15 cellular contexts compared by ENCODE assay signal in the genomic region with DNA sequence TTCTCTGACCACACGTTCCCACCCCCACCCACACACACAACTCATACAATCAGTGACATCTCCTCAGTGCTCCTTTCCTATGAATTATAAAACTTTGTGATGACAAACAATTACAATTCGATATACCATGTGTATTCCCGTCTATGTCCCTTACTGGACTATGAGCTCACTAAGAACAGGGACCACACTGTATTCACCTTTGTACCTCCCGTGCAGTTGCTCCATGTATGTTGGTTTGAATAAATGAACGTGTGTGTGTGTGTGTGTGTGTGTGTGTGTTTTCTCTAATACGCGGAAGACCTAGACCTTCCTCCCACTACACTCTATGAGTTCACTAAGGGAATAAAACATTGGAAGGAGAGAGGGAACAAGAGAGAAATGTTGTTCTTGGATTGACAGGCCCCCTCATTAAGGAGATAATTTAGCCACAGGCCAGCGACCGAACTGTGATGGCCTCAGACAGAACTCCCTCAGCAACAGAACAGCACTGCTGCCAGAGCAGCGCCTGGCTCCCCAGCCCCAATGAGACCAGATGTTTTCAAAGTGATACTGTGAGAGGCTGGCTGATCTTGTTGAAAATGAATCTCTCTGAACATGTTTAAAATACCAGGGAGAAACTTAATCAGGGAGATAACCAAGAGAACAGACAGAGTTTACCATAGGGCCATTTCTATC. TPM values are rescaled to one million over a fixed set of nuclear protein-coding genes. Genes with fewer than 3 reads are reported as not detected.
DNase-seq lines count a peak whose midpoint lies in the region; ATAC-seq and TF ChIP-seq lines count a peak whose summit lies in the region.
"Had no signal": no experiment of that assay in that cellular context is flagged by ENCODE, and none has a peak within 500 bp of the region (broad histone marks: within the 10 kb centered on the region; RNA-seq: fewer than 3 reads in every experiment).

No MANE protein-coding gene starts in this region.

- H3K36me3 Mint-ChIP-seq in neural crest cell (ENCODE audit: low read depth): peaks cover 29% of the 10 kb centered on the region
- H3K36me3 Mint-ChIP-seq: activated CD8-positive, alpha-beta memory T cell treated with anti-CD3 and anti-CD28 coated beads, Interleukin-2, amount 10 ng/mL, durations not matched to agents 7 days and 5 days had no signal

- 52 to 71% methylated on average over 9 of the region's 10 CpGs for WGBS in gastroesophageal sphincter (ENCODE audit: low coverage in 1 of 2), 2 donors

- H3K9me3 ChIP-seq in BE2C (no peaks in the 10 kb centered on the region), gastroesophageal sphincter (no peaks in the 10 kb centered on the region)
- H3K9me3 ChIP-seq: thoracic aorta had no signal

- TF ChIP-seq EP300 in gastroesophageal sphincter (IDR thresholded peaks at IDR 0.05): no peak

- H3K36me3 ChIP-seq in BE2C (peaks cover 22% of the 10 kb centered on the region), gastroesophageal sphincter (peaks cover 0 to 5% of the 10 kb centered on the region in 2 donors)
- H3K36me3 ChIP-seq: thoracic aorta had no signal

- no peaks in the 10 kb centered on the region for H3K9me3 Mint-ChIP-seq in neural crest cell
- H3K9me3 Mint-ChIP-seq: central memory CD8-positive, alpha-beta T cell had no signal

- H3K27me3 ChIP-seq in BE2C (no peaks in the 10 kb centered on the region), gastroesophageal sphincter (no peaks in the 10 kb centered on the region)

- no peaks in the 10 kb centered on the region for H3K27me3 Mint-ChIP-seq in neural crest cell (ENCODE audit: low read depth)
- H3K27me3 Mint-ChIP-seq: central memory CD8-positive, alpha-beta T cell had no signal

- peaks cover 63% of the 10 kb centered on the region for H3K4me1 Mint-ChIP-seq in neural crest cell
- H3K4me1 Mint-ChIP-seq: central memory CD8-positive, alpha-beta T cell had no signal

- no peak for TF ChIP-seq POLR2A in gastroesophageal sphincter (IDR thresholded peaks at IDR 0.05)

- DNase-seq in BE2C (peak; percentile 79), SK-N-DZ (ENCODE audit: low spot score) (peak; percentile 16), neural crest cell (ENCODE audit: low read depth, low spot score) (no peak), RPMI8226 (no peak), NCI-H1694 (lab: John Stamatoyannopoulos, UW) (no peak), cerebellum (ENCODE audit: low spot score) (no peak)
- DNase-seq: activated CD4-positive, CD25-positive, alpha-beta regulatory T cell; activated CD8-positive, alpha-beta memory T cell treated with anti-CD3 and anti-CD28 coated beads, Interleukin-2, amount 10 ng/mL, durations not matched to agents 7 days and 5 days; AML-193; MV-4-11; NCI-H2171 had no signal

- H3K27ac Mint-ChIP-seq in neural crest cell (ENCODE audit: unreplicated experiment): peak overlapping the region; percentile 72
- H3K27ac Mint-ChIP-seq: activated CD8-positive, alpha-beta memory T cell treated with anti-CD3 and anti-CD28 coated beads, Interleukin-2, amount 10 ng/mL, durations not matched to agents 7 days and 5 days had no signal

- ATAC-seq in gastroesophageal sphincter (peak; percentile 22), GM21447 (IDR thresholded peaks at IDR 0.05; ENCODE audit: unreplicated experiment) (no peak)
- ATAC-seq: activated CD8-positive, alpha-beta memory T cell treated with anti-CD3 and anti-CD28 coated beads, Interleukin-2, amount 10 ng/mL, durations not matched to agents 7 days and 5 days had no signal

- TF ChIP-seq CTCF in BE2C (IDR thresholded peaks at IDR 0.05; ENCODE audit: low read depth, low read length): no peak
- TF ChIP-seq CTCF in gastroesophageal sphincter (IDR thresholded peaks at IDR 0.05): no peak
- TF ChIP-seq CTCF in neural crest cell (conservative IDR thresholded peaks at IDR 0.05): no peak

- H3K27ac ChIP-seq in gastroesophageal sphincter: peak overlapping the region in 1 of 4 donors; percentile 75

- peak overlapping the region; percentile 4 for H3K4me3 Mint-ChIP-seq in neural crest cell
- H3K4me3 Mint-ChIP-seq: activated CD8-positive, alpha-beta memory T cell treated with anti-CD3 and anti-CD28 coated beads, Interleukin-2, amount 10 ng/mL, durations not matched to agents 7 days and 5 days; central memory CD8-positive, alpha-beta T cell had no signal

- H3K4me1 ChIP-seq in BE2C (peaks cover 28% of the 10 kb centered on the region), gastroesophageal sphincter (peaks cover 6 to 55% (median 13%) of the 10 kb centered on the region in 3 donors)

- H3K4me3 ChIP-seq in BE2C (ENCODE audit: low read depth, low read length): no peak overlapping the region
- no peak overlapping the region for H3K4me3 ChIP-seq in gastroesophageal sphincter
- H3K4me3 ChIP-seq: thoracic aorta had no signal

RNA-seq across cellular contexts. Expression of a gene that starts 21.7 kb away (rescaled TPM):
- polyA plus RNA-seq in BE2C (2012; ENCODE audit: insufficient read depth, insufficient read length, low read depth): 95.5 TPM
- polyA plus RNA-seq in SK-N-DZ (2014; cell fraction: cytosol; rRNA removed): 0.77 and 1.7 TPM in 2 replicates
- 1.3 and 1.6 TPM in 2 replicates for polyA plus RNA-seq in SK-N-DZ (2014; cell fraction: nucleus; rRNA removed)
- total RNA-seq in gastroesophageal sphincter (10 to 100 TPM; 33.9 to 40.2 (median 38.3) TPM), neural crest cell (38.5 and 41.6 TPM in 2 replicates), cerebellum (8.5 TPM)

Comparison
In these comparisons a context has a peak if more than half of its experiments do, and no peak if none do; other contexts are left out.
1. DNase-seq: peak in BE2C (single experiment) and SK-N-DZ (single experiment); none in neural crest cell (single experiment), RPMI8226 (single experiment), NCI-H1694 (single experiment) and cerebellum (single experiment).